1 cellular context compared by ENCODE assay signal in the genomic region with DNA sequence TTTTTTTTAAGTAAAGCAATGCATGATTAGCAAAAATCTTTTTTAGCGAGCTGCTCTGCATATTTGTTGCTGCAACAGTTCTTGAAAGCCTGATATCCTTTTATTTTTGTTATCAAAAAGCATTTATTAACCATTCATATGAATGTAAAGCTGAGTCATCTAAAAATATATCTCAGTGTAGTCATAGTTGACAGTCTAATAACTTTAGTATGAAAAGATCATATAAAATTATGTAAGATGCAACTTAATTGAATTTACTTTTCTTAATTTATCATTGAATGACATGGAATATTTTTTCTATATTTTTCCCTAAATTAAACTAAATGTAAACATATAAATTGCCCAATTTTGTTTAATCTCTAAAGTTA.
TF ChIP-seq lines count a peak whose summit lies in the region.

No MANE protein-coding gene starts in this region.

TF ChIP-seq in HepG2, 621 proteins besides CTCF, POLR2A, EP300 and RAD21:
- peak; percentile 75 to 86 for TF ChIP-seq MAFK (conservative IDR thresholded peaks at IDR 0.05 in 1 of 2, IDR thresholded peaks at IDR 0.05 in 1 of 2; ENCODE audit: low read length in 2 of 2)
- no peak for TF ChIP-seq GATAD2A (CRISPR knock-in tag; IDR thresholded peaks at IDR 0.05)
- TF ChIP-seq MAFF (IDR thresholded peaks at IDR 0.05; ENCODE audit: low read depth, low read length) = peak; percentile 79; the same call in 1 of the 2 replicates
